13 cellular contexts compared by ENCODE assay signal in the genomic region with DNA sequence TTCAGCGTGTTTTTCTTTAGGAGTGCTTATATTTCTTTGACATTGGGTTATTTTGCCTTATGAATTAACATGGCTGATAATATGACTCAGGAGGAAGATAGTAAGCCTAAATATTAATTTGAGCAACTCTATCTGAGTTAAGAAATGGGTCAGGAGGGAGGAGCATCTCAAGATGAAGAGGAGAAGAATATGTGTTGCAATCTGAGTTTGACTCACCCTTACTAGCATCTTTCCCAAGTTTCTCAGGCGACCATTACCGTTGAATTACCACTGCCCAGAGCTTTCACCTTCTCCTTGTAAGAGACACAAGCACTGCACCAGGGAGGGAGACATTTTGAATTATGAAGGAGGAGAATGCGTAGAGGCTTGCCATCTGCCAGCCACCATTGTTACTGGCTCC.
"Had no signal": no experiment of that assay in that cellular context is flagged by ENCODE, and none has a peak within 500 bp of the region (broad histone marks: within the 10 kb centered on the region; RNA-seq: fewer than 3 reads in every experiment).

No MANE protein-coding gene starts in this region.

- H3K36me3 ChIP-seq: gastroesophageal sphincter, sigmoid colon, thoracic aorta had no signal

- H3K27me3 ChIP-seq: gastroesophageal sphincter, sigmoid colon had no signal

- H3K4me3 ChIP-seq: gastroesophageal sphincter, sigmoid colon, thoracic aorta had no signal

- H3K27ac ChIP-seq: gastroesophageal sphincter, sigmoid colon, thoracic aorta had no signal

- ATAC-seq: activated CD8-positive, alpha-beta T cell treated with anti-CD3 and anti-CD28 coated beads, Interleukin-2, amount 10 ng/mL, durations not matched to agents 7 days and 5 days; activated T-helper 17 cell treated with anti-CD3 and anti-CD28 coated beads, Interleukin-2, amount 50 U/mL, for 72 hours; effector memory CD8-positive, alpha-beta T cell; gastroesophageal sphincter; stimulated activated naive CD8-positive, alpha-beta T cell treated with anti-CD3 and anti-CD28 coated beads, Interleukin-15, amount 100 ng/mL, for 72 hours; T-cell had no signal

- DNase-seq: activated CD4-positive, alpha-beta T cell treated with anti-CD3 and anti-CD28 coated beads for 4 hours; activated CD8-positive, alpha-beta memory T cell treated with anti-CD3 and anti-CD28 coated beads, Interleukin-2, amount 50 U/mL, for 48 hours; activated CD8-positive, alpha-beta T cell treated with anti-CD3 and anti-CD28 coated beads, Interleukin-2, amount 10 ng/mL, durations not matched to agents 7 days and 5 days; activated naive CD4-positive, alpha-beta T cell treated with anti-CD3 and anti-CD28 coated beads for 36 hours; effector memory CD8-positive, alpha-beta T cell; erythroblast; sigmoid colon; stimulated activated CD4-positive, alpha-beta T cell treated with anti-CD3 and anti-CD28 coated beads, Interleukin-4, amount 100 ng/mL, for 24 hours; stimulated activated naive CD8-positive, alpha-beta T cell treated with anti-CD3 and anti-CD28 coated beads, Interleukin-15, amount 100 ng/mL, for 72 hours; T-cell had no signal

- H3K9me3 ChIP-seq: gastroesophageal sphincter, sigmoid colon, thoracic aorta had no signal

- H3K4me1 ChIP-seq: gastroesophageal sphincter, sigmoid colon had no signal
